7 cellular contexts compared by ENCODE assay signal in the genomic region with DNA sequence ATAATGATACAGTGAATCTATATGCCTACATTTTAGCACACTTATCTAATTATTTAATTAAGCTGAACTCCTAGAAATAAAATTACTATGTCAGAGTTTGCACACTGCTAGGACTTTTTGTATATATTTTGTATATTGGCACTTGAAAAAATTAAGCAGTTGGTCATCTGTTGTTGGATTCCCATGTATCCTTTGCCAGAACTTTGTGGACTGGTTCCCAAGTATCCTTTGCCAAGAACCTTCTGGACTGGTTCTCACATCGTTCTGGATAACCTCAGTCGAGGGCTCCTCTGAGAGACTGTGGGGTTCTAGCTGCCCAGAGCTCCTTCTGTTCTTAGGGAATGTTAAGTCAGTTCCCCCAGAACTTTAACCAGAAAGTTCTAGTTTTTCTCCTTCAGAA.
"Had no signal": no experiment of that assay in that cellular context is flagged by ENCODE, and none has a peak within 500 bp of the region (broad histone marks: within the 10 kb centered on the region; RNA-seq: fewer than 3 reads in every experiment).

No MANE protein-coding gene starts in this region.

- H2AFZ ChIP-seq: GM23338 had no signal

- ATAC-seq: GM23338 had no signal

- DNase-seq: H9, HCEC 1CT, IMR-90 had no signal

- H3K4me2 ChIP-seq: GM23338 had no signal

- FAIRE-seq: H1, H54, HTR-8/SVneo had no signal

- H3K4me3 ChIP-seq: GM23338 had no signal
